Comparison of ENCODE assay signal across 8 cellular contexts in the genomic region with DNA sequence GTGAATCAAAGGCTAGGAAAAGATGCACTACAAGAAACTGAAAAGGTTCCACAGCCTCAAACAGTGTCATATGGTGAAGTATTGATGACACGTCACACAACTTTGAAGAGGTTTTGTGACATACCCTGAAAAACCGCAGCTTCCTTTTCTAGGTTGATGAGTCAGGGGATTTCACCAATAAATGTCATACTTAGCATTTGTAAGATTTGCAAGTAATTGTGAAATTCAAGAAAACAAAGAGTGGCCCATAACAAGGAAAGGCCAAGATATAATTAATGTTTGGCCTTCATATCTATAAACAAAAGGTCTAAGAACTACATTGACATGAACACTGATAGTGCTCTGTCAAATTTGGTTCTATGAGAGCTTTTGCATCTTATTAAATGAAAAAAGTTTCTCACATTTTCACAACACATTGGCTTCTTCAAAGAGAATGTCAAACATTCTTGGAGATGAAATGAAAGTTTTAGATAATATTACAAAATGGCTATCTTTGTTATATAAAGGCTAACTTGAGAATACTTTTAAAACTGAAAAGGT.
DNase-seq lines count a peak whose midpoint lies in the region; ATAC-seq and TF ChIP-seq lines count a peak whose summit lies in the region.

No MANE protein-coding gene starts in this region.

- peak overlapping the region; percentile 70 for H3K4me2 ChIP-seq in smooth muscle cell

- peaks cover 61% of the 10 kb centered on the region for H3K9me3 Mint-ChIP-seq in dendritic cell treated with granulocyte-macrophage colony-stimulating factor and Interleukin-4, amounts not matched to agents 40 ng/mL and 50 ng/mL, for 4 days

- no peak overlapping the region for H3K4me3 ChIP-seq in SK-N-MC
- no peak overlapping the region for H3K4me3 ChIP-seq in smooth muscle cell

- TF ChIP-seq CTCF in AG09319 (IDR thresholded peaks at IDR 0.05; ENCODE audit: low read depth, low read length) = no peak
- no peak for TF ChIP-seq CTCF in smooth muscle cell (IDR thresholded peaks at IDR 0.05; ENCODE audit: borderline replicate concordance, insufficient read depth, poor library complexity, severe bottlenecking)

- H3K4me3 Mint-ChIP-seq in dendritic cell treated with granulocyte-macrophage colony-stimulating factor and Interleukin-4, amounts not matched to agents 40 ng/mL and 50 ng/mL, for 4 days = no peak overlapping the region

- H3K9me3 ChIP-seq in SK-N-MC (ENCODE audit: low read depth, low read length) (no peaks in the 10 kb centered on the region), smooth muscle cell (replicated peaks; ENCODE audit: low read depth) (peaks cover 4% of the 10 kb centered on the region)

- no peak overlapping the region for H3K27ac ChIP-seq in SK-N-MC
- H3K27ac ChIP-seq in smooth muscle cell (ENCODE audit: low read depth) = peak overlapping the region; percentile 98

- H3K79me2 ChIP-seq in smooth muscle cell (ENCODE audit: low read depth) = no peaks in the 10 kb centered on the region

- intact Hi-C loops in dendritic cell treated with granulocyte-macrophage colony-stimulating factor and Interleukin-4, amounts not matched to agents 40 ng/mL and 50 ng/mL, for 4 days (cut with micrococcal nuclease) = loop anchor here (1.0 to 2.0 kb wide), 3 partner anchors 18 to 78 kb away; no protein-coding TSS in a partner anchor

- H3K27me3 Mint-ChIP-seq in dendritic cell treated with granulocyte-macrophage colony-stimulating factor and Interleukin-4, amounts not matched to agents 40 ng/mL and 50 ng/mL, for 4 days = no peaks in the 10 kb centered on the region

- no peaks in the 10 kb centered on the region for H3K36me3 ChIP-seq in SK-N-MC (ENCODE audit: insufficient read depth, low read length)
- no peaks in the 10 kb centered on the region for H3K36me3 ChIP-seq in smooth muscle cell (ENCODE audit: low read depth)

- ATAC-seq in GM19025 (IDR thresholded peaks at IDR 0.05; ENCODE audit: low read depth, unreplicated experiment) (peak; percentile 92), HG03108 (IDR thresholded peaks at IDR 0.05; ENCODE audit: unreplicated experiment) (peak; percentile 91)

- H3K36me3 Mint-ChIP-seq in dendritic cell treated with granulocyte-macrophage colony-stimulating factor and Interleukin-4, amounts not matched to agents 40 ng/mL and 50 ng/mL, for 4 days (ENCODE audit: low read depth) = peaks cover 22% of the 10 kb centered on the region

- no peaks in the 10 kb centered on the region for H4K20me1 ChIP-seq in smooth muscle cell (ENCODE audit: low read depth)

- no peaks in the 10 kb centered on the region for H3K27me3 ChIP-seq in smooth muscle cell (ENCODE audit: low read depth)

- H3K9ac ChIP-seq in SK-N-MC (ENCODE audit: insufficient read length) = no peak overlapping the region
- H3K9ac ChIP-seq in smooth muscle cell (ENCODE audit: low read depth) = peak overlapping the region; percentile 92

- peaks cover 45% of the 10 kb centered on the region for H3K4me1 Mint-ChIP-seq in dendritic cell treated with granulocyte-macrophage colony-stimulating factor and Interleukin-4, amounts not matched to agents 40 ng/mL and 50 ng/mL, for 4 days (ENCODE audit: low read depth)

- H3K27ac Mint-ChIP-seq in dendritic cell treated with granulocyte-macrophage colony-stimulating factor and Interleukin-4, amounts not matched to agents 40 ng/mL and 50 ng/mL, for 4 days = peak overlapping the region; percentile 91

- H2AFZ ChIP-seq in smooth muscle cell (ENCODE audit: low read depth) = peak overlapping the region; percentile 20

- WGBS in smooth muscle cell (ENCODE audit: low lambda C conversion rate) = 19% methylated on average over 2 of the region's 2 CpGs

- H3F3A ChIP-seq in smooth muscle cell (ENCODE audit: low read depth) = peaks cover 8% of the 10 kb centered on the region

- peaks cover 10% of the 10 kb centered on the region for H3K4me1 ChIP-seq in smooth muscle cell (ENCODE audit: low read depth)

- peak; percentile 83 for DNase-seq in AG09319 (ENCODE audit: extremely low read depth, low read depth)
- peak; percentile 50 for DNase-seq in SK-N-MC (ENCODE audit: low read depth, low spot score)
- DNase-seq in smooth muscle cell (lab: John Stamatoyannopoulos, UW; ENCODE audit: unreplicated experiment) = no peak
- DNase-seq in iPS-NIHi7 (ENCODE audit: extremely low spot score) = no peak
- no peak for DNase-seq in COLO668 (lab: John Stamatoyannopoulos, UW; ENCODE audit: unreplicated experiment)

Comparison
In these comparisons a context has a peak if more than half of its experiments do, and no peak if none do; other contexts are left out.
1. DNase-seq: peak in AG09319 (single experiment) and SK-N-MC (single experiment); none in smooth muscle cell (single experiment), iPS-NIHi7 (single experiment) and COLO668 (single experiment).